ENCODE assay signal across 14 cellular contexts in genomic region chrX:134886201-134886600, GRCh38. TPM values are rescaled to one million over a fixed set of nuclear protein-coding genes. Genes with fewer than 3 reads are reported as not detected.
DNase-seq lines count a peak whose midpoint lies in the region; ATAC-seq, FAIRE-seq and TF ChIP-seq lines count a peak whose summit lies in the region.
"Had no signal": no experiment of that assay in that cellular context is flagged by ENCODE, and none has a peak within 500 bp of the region (broad histone marks: within the 10 kb centered on the region; RNA-seq: fewer than 3 reads in every experiment).

No MANE protein-coding gene starts in this region.

- TF ChIP-seq CTCF in osteocyte (IDR thresholded peaks at IDR 0.05) (no peak), GM10266 (IDR thresholded peaks at IDR 0.05; ENCODE audit: control insufficient read depth, insufficient read depth, low read depth, missing control alignments) (no peak)

- peak; percentile 16 for DNase-seq in activated CD4-positive, alpha-beta memory T cell treated with anti-CD3 and anti-CD28 coated beads, Interleukin-2, amount 10 ng/mL, durations not matched to agents 7 days and 5 days
- peak; percentile 17 to 22 for DNase-seq in lung microvascular endothelial cell (ENCODE audit: low read depth in 2 of 2)
- DNase-seq in stimulated activated naive CD8-positive, alpha-beta T cell treated with anti-CD3 and anti-CD28 coated beads, Interleukin-15, Interleukin-2, amounts not matched to agents 100 U/mL and 50 U/mL, for 24 hours = no peak
- DNase-seq in osteocyte (ENCODE audit: extremely low spot score, unreplicated experiment) = no peak
- DNase-seq in GM10266 (ENCODE audit: extremely low spot score) = no peak
- DNase-seq: MV-4-11, naive B cell, NCI-H526 treated with DMSO at 0.1 percent for 48 hours, retina had no signal

- peak overlapping the region; percentile 90 for H3K27ac ChIP-seq in HUES48 (ENCODE audit: low read depth, low read length)
- H3K27ac ChIP-seq: gastroesophageal sphincter had no signal

- peak overlapping the region; percentile 44 for H3K27ac Mint-ChIP-seq in activated CD4-positive, alpha-beta memory T cell treated with anti-CD3 and anti-CD28 coated beads, Interleukin-2, amount 10 ng/mL, durations not matched to agents 7 days and 5 days
- H3K27ac Mint-ChIP-seq in osteocyte (ENCODE audit: unreplicated experiment) = no peak overlapping the region
- H3K27ac Mint-ChIP-seq: dendritic cell treated with granulocyte-macrophage colony-stimulating factor and Interleukin-4, amounts not matched to agents 40 ng/mL and 50 ng/mL, for 4 days had no signal

- peaks cover 21% of the 10 kb centered on the region for H3K36me3 ChIP-seq in HUES48 (ENCODE audit: control insufficient read depth, insufficient read depth, low read length)
- H3K36me3 ChIP-seq: gastroesophageal sphincter had no signal

- H3K4me3 Mint-ChIP-seq in activated CD4-positive, alpha-beta memory T cell treated with anti-CD3 and anti-CD28 coated beads, Interleukin-2, amount 10 ng/mL, durations not matched to agents 7 days and 5 days = no peak overlapping the region
- no peak overlapping the region for H3K4me3 Mint-ChIP-seq in osteocyte (ENCODE audit: unreplicated experiment)
- H3K4me3 Mint-ChIP-seq: dendritic cell treated with granulocyte-macrophage colony-stimulating factor and Interleukin-4, amounts not matched to agents 40 ng/mL and 50 ng/mL, for 4 days; naive B cell had no signal

- peaks cover 17% of the 10 kb centered on the region for H3K4me1 Mint-ChIP-seq in activated CD4-positive, alpha-beta memory T cell treated with anti-CD3 and anti-CD28 coated beads, Interleukin-2, amount 10 ng/mL, durations not matched to agents 7 days and 5 days
- H3K4me1 Mint-ChIP-seq in osteocyte (ENCODE audit: unreplicated experiment) = peaks cover 3% of the 10 kb centered on the region
- H3K4me1 Mint-ChIP-seq: naive B cell had no signal

- H3K36me3 Mint-ChIP-seq in activated CD4-positive, alpha-beta memory T cell treated with anti-CD3 and anti-CD28 coated beads, Interleukin-2, amount 10 ng/mL, durations not matched to agents 7 days and 5 days (ENCODE audit: low read depth) = no peaks in the 10 kb centered on the region
- peaks cover 5% of the 10 kb centered on the region for H3K36me3 Mint-ChIP-seq in osteocyte (ENCODE audit: unreplicated experiment)

- no peaks in the 10 kb centered on the region for H3K9me3 ChIP-seq in HUES48 (ENCODE audit: control insufficient read depth, insufficient read depth, low read length)
- H3K9me3 ChIP-seq: gastroesophageal sphincter had no signal

- CTCF ChIA-PET in activated CD4-positive, alpha-beta memory T cell treated with anti-CD3 and anti-CD28 coated beads, Interleukin-2, amount 10 ng/mL, durations not matched to agents 7 days and 5 days (lab: Charles Lee) = no interaction called here

- 0 out of 2 replicates have a peak overlapping the region, but pooled peaks have one; percentile 12 for H3K9ac ChIP-seq in HUES48 (ENCODE audit: low read depth, low read length)

- H3K27me3 Mint-ChIP-seq in activated CD4-positive, alpha-beta memory T cell treated with anti-CD3 and anti-CD28 coated beads, Interleukin-2, amount 10 ng/mL, durations not matched to agents 7 days and 5 days = no peaks in the 10 kb centered on the region
- H3K27me3 Mint-ChIP-seq in osteocyte (ENCODE audit: unreplicated experiment) = no peaks in the 10 kb centered on the region
- H3K27me3 Mint-ChIP-seq: dendritic cell treated with granulocyte-macrophage colony-stimulating factor and Interleukin-4, amounts not matched to agents 40 ng/mL and 50 ng/mL, for 4 days; naive B cell had no signal

- FAIRE-seq in G401.6 (lab: Jason Lieb, UNC) = peak; percentile 99

- no peaks in the 10 kb centered on the region for H3K27me3 ChIP-seq in HUES48 (ENCODE audit: control insufficient read depth, insufficient read depth, low read length)
- H3K27me3 ChIP-seq: gastroesophageal sphincter had no signal

- no peaks in the 10 kb centered on the region for H3K9me3 Mint-ChIP-seq in activated CD4-positive, alpha-beta memory T cell treated with anti-CD3 and anti-CD28 coated beads, Interleukin-2, amount 10 ng/mL, durations not matched to agents 7 days and 5 days
- H3K9me3 Mint-ChIP-seq in osteocyte (ENCODE audit: unreplicated experiment) = no peaks in the 10 kb centered on the region
- H3K9me3 Mint-ChIP-seq: dendritic cell treated with granulocyte-macrophage colony-stimulating factor and Interleukin-4, amounts not matched to agents 40 ng/mL and 50 ng/mL, for 4 days had no signal

- peaks cover 13% of the 10 kb centered on the region; the same call in 1 of the 2 replicates for H3K4me1 ChIP-seq in HUES48 (ENCODE audit: control insufficient read depth, insufficient read depth, low read length)
- H3K4me1 ChIP-seq: gastroesophageal sphincter had no signal

- no peak overlapping the region for H3K4me3 ChIP-seq in HUES48 (ENCODE audit: low read depth, low read length)
- H3K4me3 ChIP-seq: gastroesophageal sphincter had no signal

- POLR2A ChIA-PET in activated CD4-positive, alpha-beta memory T cell treated with anti-CD3 and anti-CD28 coated beads, Interleukin-2, amount 10 ng/mL, durations not matched to agents 7 days and 5 days (lab: Charles Lee) = no interaction called here

- ATAC-seq in stimulated activated naive CD8-positive, alpha-beta T cell treated with anti-CD3 and anti-CD28 coated beads, Interleukin-15, Interleukin-2, amounts not matched to agents 100 U/mL and 50 U/mL, for 24 hours = no peak
- ATAC-seq: gastroesophageal sphincter, Right ventricle myocardium inferior had no signal

RNA-seq across cellular contexts. Expression of gene MOSPD1, which starts 28.9 kb away (rescaled TPM):
- 10 to 100 TPM; 14.2 to 17.1 TPM for total RNA-seq in activated CD4-positive, alpha-beta memory T cell treated with anti-CD3 and anti-CD28 coated beads, Interleukin-2, amount 10 ng/mL, durations not matched to agents 7 days and 5 days
- total RNA-seq in lung microvascular endothelial cell = 16.8 and 19.4 TPM in 2 replicates
- 16.8 and 19.1 TPM in 2 replicates for total RNA-seq in osteocyte

Comparison
In these comparisons a context has a peak if more than half of its experiments do, and no peak if none do; other contexts are left out.
1. DNase-seq: peak in activated CD4-positive, alpha-beta memory T cell treated with anti-CD3 and anti-CD28 coated beads, Interleukin-2, amount 10 ng/mL, durations not matched to agents 7 days and 5 days (single experiment) and lung microvascular endothelial cell (2 of 2); none in stimulated activated naive CD8-positive, alpha-beta T cell treated with anti-CD3 and anti-CD28 coated beads, Interleukin-15, Interleukin-2, amounts not matched to agents 100 U/mL and 50 U/mL, for 24 hours (single experiment), osteocyte (single experiment) and GM10266 (single experiment).